In the genomic region with DNA sequence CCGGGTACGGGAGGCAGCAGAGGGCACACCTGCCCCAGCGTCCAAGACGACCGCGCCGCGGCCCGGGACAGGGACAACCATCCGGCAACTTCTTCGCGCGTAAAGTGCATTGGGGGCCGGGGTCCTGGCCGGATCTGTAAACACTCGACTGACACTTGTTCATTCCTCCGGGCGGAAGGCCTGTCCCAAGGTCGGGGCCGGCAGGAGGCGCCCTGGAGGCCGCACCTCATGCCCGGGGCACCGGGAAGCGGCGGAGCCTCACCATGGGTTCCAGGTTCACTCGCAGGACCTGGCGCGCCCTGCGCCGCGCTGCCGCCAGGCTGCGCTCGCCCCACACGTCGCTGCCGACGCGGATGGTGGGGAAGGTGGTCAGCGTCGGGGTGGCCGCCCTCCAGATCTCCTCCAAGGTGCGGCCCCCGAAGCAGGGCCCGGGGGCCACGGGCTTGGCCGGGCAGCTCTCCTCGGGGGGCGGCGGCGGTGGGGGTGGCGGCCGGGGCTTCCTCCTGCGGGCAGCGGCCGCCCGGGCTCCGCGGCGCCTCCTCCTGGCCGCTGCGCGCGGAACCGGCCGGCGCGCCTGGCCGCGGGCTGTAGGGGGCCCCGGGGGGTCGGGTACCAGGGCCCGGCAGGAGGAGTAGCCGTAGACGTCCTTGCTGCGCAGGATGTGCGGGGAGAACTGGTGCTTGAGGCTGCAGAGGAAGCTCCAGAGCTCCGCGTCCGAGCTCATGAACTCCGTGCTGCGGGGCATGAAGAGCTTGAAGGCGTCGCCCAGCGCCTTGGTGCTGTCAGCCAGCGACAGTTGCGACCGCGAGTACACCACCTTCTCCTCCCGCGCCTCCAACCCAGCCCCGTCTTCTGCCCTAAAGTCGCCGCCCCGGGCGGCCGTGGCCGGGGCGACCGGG, we compare ENCODE assay signal across 8 cellular contexts. TPM values are rescaled to one million over a fixed set of nuclear protein-coding genes. Genes with fewer than 3 reads are reported as not detected.
A peak's percentile ranks its signal among the peaks of the same experiment; 100 is the strongest.
DNase-seq lines count a peak whose midpoint lies in the region; ATAC-seq and TF ChIP-seq lines count a peak whose summit lies in the region.

No MANE protein-coding gene starts in this region.

- no peaks in the 10 kb centered on the region for H3K36me3 ChIP-seq in right lobe of liver

- TF ChIP-seq CTCF in right lobe of liver (IDR thresholded peaks at IDR 0.05), result peak; percentile 66 to 70 (median 66)

- peak; percentile 51 for TF ChIP-seq POLR2A in right lobe of liver (IDR thresholded peaks at IDR 0.05)

- intact Hi-C loops in activated CD4-positive, alpha-beta T cell treated with anti-CD3 and anti-CD28 coated beads, Interleukin-2, amount 10 ng/mL, durations not matched to agents 24 days and 14 days (cut with micrococcal nuclease), result loop anchor here (1.0 to 2.0 kb wide), 7 partner anchors 76 to 509 kb away; a partner anchor contains a TSS
- intact Hi-C loops in right lobe of liver (cut with DNase I), result loop anchor here in 1 of 2 donors (10.0 kb wide), 1 partner anchor 75 kb away; no protein-coding TSS in a partner anchor

- H3K4me1 Mint-ChIP-seq in activated CD4-positive, alpha-beta T cell treated with anti-CD3 and anti-CD28 coated beads, Interleukin-2, amount 10 ng/mL, durations not matched to agents 24 days and 14 days, result peaks cover 27% of the 10 kb centered on the region

- 0% methylated on average over 4 of the region's 101 CpGs for WGBS in right lobe of liver (ENCODE audit: insufficient coverage, low coverage, low lambda C conversion rate, missing lambda C conversion rate)

- peak overlapping the region; percentile 91 to 97 (median 95) for H3K27ac ChIP-seq in right lobe of liver

- no peaks in the 10 kb centered on the region for H3K27me3 Mint-ChIP-seq in activated CD4-positive, alpha-beta T cell treated with anti-CD3 and anti-CD28 coated beads, Interleukin-2, amount 10 ng/mL, durations not matched to agents 24 days and 14 days

- DNase-seq in AG08396 (ENCODE audit: low spot score) (peak; percentile 86), NCI-H2196 treated with DMSO at 0.1 percent for 48 hours (lab: John Stamatoyannopoulos, UW; ENCODE audit: unreplicated experiment) (peak; percentile 43), dermis blood vessel endothelial cell (peak; percentile 90), right lobe of liver (peak; percentile 84 to 90 (median 85))
- peak; percentile 94 for DNase-seq in activated CD4-positive, alpha-beta T cell treated with anti-CD3 and anti-CD28 coated beads, Interleukin-2, amount 10 ng/mL, durations not matched to agents 24 days and 14 days
- peak; percentile 44 to 80 (median 58) for DNase-seq in stimulated activated CD4-positive, alpha-beta T cell treated with anti-CD3 and anti-CD28 coated beads, TNF-alpha, amount 100 ng/mL, for 1 hour (ENCODE audit: low read depth in 3 of 3, low spot score in 1 of 3)

- peak overlapping the region; percentile 88 for H3K4me3 Mint-ChIP-seq in activated CD4-positive, alpha-beta T cell treated with anti-CD3 and anti-CD28 coated beads, Interleukin-2, amount 10 ng/mL, durations not matched to agents 24 days and 14 days

- no peaks in the 10 kb centered on the region for H3K27me3 ChIP-seq in right lobe of liver

- H3K4me3 ChIP-seq in right lobe of liver, result peak overlapping the region; percentile 61 to 85 (median 75)

- H3K4me1 ChIP-seq in right lobe of liver, result peaks cover 0 to 28% (median 5%) of the 10 kb centered on the region in 4 donors

- ATAC-seq in GM18520 (IDR thresholded peaks at IDR 0.05; ENCODE audit: unreplicated experiment), result peak; percentile 49
- ATAC-seq in HG03060 (IDR thresholded peaks at IDR 0.05; ENCODE audit: low read depth, unreplicated experiment), result peak; percentile 52
- peak; percentile 73 to 83 (median 80) for ATAC-seq in right lobe of liver

- H3K9me3 ChIP-seq in right lobe of liver, result no peaks in the 10 kb centered on the region

- peaks cover 5% of the 10 kb centered on the region for H3K9me3 Mint-ChIP-seq in activated CD4-positive, alpha-beta T cell treated with anti-CD3 and anti-CD28 coated beads, Interleukin-2, amount 10 ng/mL, durations not matched to agents 24 days and 14 days

- H3K36me3 Mint-ChIP-seq in activated CD4-positive, alpha-beta T cell treated with anti-CD3 and anti-CD28 coated beads, Interleukin-2, amount 10 ng/mL, durations not matched to agents 24 days and 14 days (ENCODE audit: low read depth), result peaks cover 8% of the 10 kb centered on the region

- peak overlapping the region; percentile 94 for H3K27ac Mint-ChIP-seq in activated CD4-positive, alpha-beta T cell treated with anti-CD3 and anti-CD28 coated beads, Interleukin-2, amount 10 ng/mL, durations not matched to agents 24 days and 14 days

RNA-seq across cellular contexts. Expression of a gene that starts 0.7 kb away (rescaled TPM):
- total RNA-seq in activated CD4-positive, alpha-beta T cell treated with anti-CD3 and anti-CD28 coated beads, Interleukin-2, amount 10 ng/mL, durations not matched to agents 24 days and 14 days, result 19.5 and 21.3 TPM in 2 replicates
- total RNA-seq in dermis blood vessel endothelial cell (73.2 and 99.6 TPM in 2 replicates), right lobe of liver (10 to 100 TPM in 5 of 6 experiments, 1 to 10 TPM in 1; 8.6 to 45.7 (median 22.6) TPM)

Comparison
In these comparisons a context has a peak if more than half of its experiments do, and no peak if none do; other contexts are left out.
1. Peak in every context shown above with its lines: DNase-seq, ATAC-seq, H3K4me3 ChIP-seq and H3K27ac ChIP-seq.
2. DNase-seq: peak in every context shown above with its lines; median percentile 94 in activated CD4-positive, alpha-beta T cell treated with anti-CD3 and anti-CD28 coated beads, Interleukin-2, amount 10 ng/mL, durations not matched to agents 24 days and 14 days; 90 in dermis blood vessel endothelial cell; 86 in AG08396; 85 in right lobe of liver; 58 in stimulated activated CD4-positive, alpha-beta T cell treated with anti-CD3 and anti-CD28 coated beads, TNF-alpha, amount 100 ng/mL, for 1 hour; 43 in NCI-H2196 treated with DMSO at 0.1 percent for 48 hours.